ENCODE assay signal across 16 cellular contexts in the genomic region with DNA sequence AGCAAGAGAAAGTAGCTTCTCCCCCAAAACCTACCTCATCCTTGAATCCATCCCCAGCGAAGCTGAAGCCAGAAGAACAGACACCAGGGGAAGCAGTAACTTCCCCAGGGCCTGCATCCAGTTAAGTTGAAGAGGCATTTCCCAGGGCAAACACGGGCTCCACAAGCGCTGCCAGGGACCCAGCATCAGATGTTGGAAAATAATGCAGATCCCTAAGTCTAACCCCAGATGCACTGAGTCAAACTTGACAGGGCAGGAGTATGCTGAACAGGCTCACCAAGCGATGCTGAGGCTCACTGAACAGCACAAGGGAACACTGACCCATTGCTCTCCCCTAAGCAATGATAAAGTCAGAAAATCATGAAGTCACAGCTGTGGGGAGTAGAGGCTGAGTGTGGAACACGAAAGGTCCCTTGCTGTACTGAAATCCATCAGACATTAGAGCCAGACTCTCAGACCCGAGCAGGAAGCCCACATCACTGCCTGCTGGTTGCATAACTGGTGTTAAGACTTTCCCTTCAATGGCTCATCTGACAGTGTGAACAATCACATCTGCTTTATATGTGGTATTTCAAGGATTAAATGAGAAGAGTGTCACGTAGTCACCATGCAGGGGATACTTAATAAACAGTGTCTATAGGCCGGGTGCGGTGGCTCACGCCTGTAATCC. TPM values are rescaled to one million over a fixed set of nuclear protein-coding genes. Genes with fewer than 3 reads are reported as not detected.
DNase-seq lines count a peak whose midpoint lies in the region; ATAC-seq, FAIRE-seq and TF ChIP-seq lines count a peak whose summit lies in the region.
"Had no signal": no experiment of that assay in that cellular context is flagged by ENCODE, and none has a peak within 500 bp of the region (broad histone marks: within the 10 kb centered on the region; RNA-seq: fewer than 3 reads in every experiment).

No MANE protein-coding gene starts in this region.

- no peak for ATAC-seq in HG03095 (IDR thresholded peaks at IDR 0.05; ENCODE audit: unreplicated experiment)
- ATAC-seq: Panc1 had no signal

- FAIRE-seq in RCC 7860 (lab: Jason Lieb, UNC) = no peak

- TF ChIP-seq CTCF in fibroblast of pulmonary artery (IDR thresholded peaks at IDR 0.05; ENCODE audit: low read length, missing control alignments) (no peak), transverse colon (IDR thresholded peaks at IDR 0.05) (no peak)

- H3K4me3 ChIP-seq in fibroblast of pulmonary artery (replicated peaks; ENCODE audit: low read depth, low read length) (no peak overlapping the region), muscle layer of duodenum (ENCODE audit: low read depth in 1 of 2, low read length in 2 of 2) (peak overlapping the region in 1 of 2 donors; percentile 45), transverse colon (no peak overlapping the region)
- H3K4me3 ChIP-seq: testis had no signal

- H3K9me3 ChIP-seq in muscle layer of duodenum (ENCODE audit: control insufficient read depth in 1 of 2, low read length in 2 of 2) (no peaks in the 10 kb centered on the region), transverse colon (no peaks in the 10 kb centered on the region)
- H3K9me3 ChIP-seq: testis had no signal

- H3K27me3 ChIP-seq in muscle layer of duodenum (ENCODE audit: low read depth, low read length) (no peaks in the 10 kb centered on the region), transverse colon (no peaks in the 10 kb centered on the region)
- H3K27me3 ChIP-seq: testis had no signal

- H3K36me3 ChIP-seq in muscle layer of duodenum (ENCODE audit: control insufficient read depth in 1 of 2, insufficient read depth in 2 of 2, low read length in 2 of 2) = peaks cover 0 to 5% of the 10 kb centered on the region in 2 donors
- H3K36me3 ChIP-seq in transverse colon = no peaks in the 10 kb centered on the region

- in situ Hi-C loops in transverse colon (cut with MboI; ENCODE audit: low pct_ligation_motif_present in 1 of 4, low pct_unique_long_range_greater_than_20kb in 1 of 4, low sequenced_read_pairs in 3 of 4) = no loop called here

- WGBS in transverse colon (ENCODE audit: low coverage in 1 of 2), 2 donors = 57 to 80% methylated on average over 1 to 10 of the region's 10 CpGs

- H3K27ac ChIP-seq in muscle layer of duodenum (ENCODE audit: low read length) (peak overlapping the region; percentile 71), transverse colon (peak overlapping the region; percentile 76 to 95 (median 84))
- H3K27ac ChIP-seq: 22Rv1, HL-60 had no signal

- peaks cover 15 to 28% of the 10 kb centered on the region in 2 donors for H3K4me1 ChIP-seq in muscle layer of duodenum (ENCODE audit: control insufficient read depth in 1 of 2, insufficient read depth in 2 of 2, low read length in 2 of 2)
- peaks cover 7 to 34% (median 22%) of the 10 kb centered on the region in 4 donors for H3K4me1 ChIP-seq in transverse colon

- intact Hi-C loops in transverse colon (cut with DNase I; ENCODE audit: low total_unique reads) = no loop called here

- no peak for TF ChIP-seq POLR2A in transverse colon (IDR thresholded peaks at IDR 0.05)

- no peak for TF ChIP-seq EP300 in transverse colon (IDR thresholded peaks at IDR 0.05; ENCODE audit: low read depth)

- peak; percentile 58 for DNase-seq in DMS53 (lab: John Stamatoyannopoulos, UW)
- DNase-seq in DMS53 treated with DMSO at 0.1 percent for 48 hours (lab: John Stamatoyannopoulos, UW; ENCODE audit: unreplicated experiment) = no peak
- DNase-seq in fibroblast of pulmonary artery (ENCODE audit: low read depth) = peak; percentile 53
- no peak for DNase-seq in transverse colon
- no peak for DNase-seq in NCI-H446 treated with DMSO at 0.1 percent for 48 hours (lab: John Stamatoyannopoulos, UW)
- no peak for DNase-seq in RCC 7860 (ENCODE audit: low spot score)
- DNase-seq: COR-L47, cortex of kidney, MM.1S, NCI-H226 had no signal

RNA-seq across cellular contexts. Expression of gene TNS1, which starts 36.3 kb away (rescaled TPM):
- 100 to 1,000 TPM; 101 to 487 (median 231) TPM for total RNA-seq in transverse colon

Comparison
In these comparisons a context has a peak if more than half of its experiments do, and no peak if none do; other contexts are left out.
1. DNase-seq: peak in DMS53 (single experiment) and fibroblast of pulmonary artery (single experiment); none in DMS53 treated with DMSO at 0.1 percent for 48 hours (single experiment), transverse colon (single experiment), NCI-H446 treated with DMSO at 0.1 percent for 48 hours (single experiment) and RCC 7860 (single experiment).